Comparison of ENCODE assay signal across 8 cellular contexts in genomic region chr12:62250671-62251608, GRCh38. TPM values are rescaled to one million over a fixed set of nuclear protein-coding genes. Genes with fewer than 3 reads are reported as not detected.
DNase-seq lines count a peak whose midpoint lies in the region; ATAC-seq and TF ChIP-seq lines count a peak whose summit lies in the region.

No MANE protein-coding gene starts in this region.

- no peaks in the 10 kb centered on the region for H3K9me3 ChIP-seq in CD8-positive, alpha-beta memory T cell (ENCODE audit: low read length)
- no peaks in the 10 kb centered on the region for H3K9me3 ChIP-seq in esophagus squamous epithelium

- peaks cover 0 to 4% (median 0%) of the 10 kb centered on the region in 3 donors for H3K36me3 Mint-ChIP-seq in CD8-positive, alpha-beta memory T cell

- H3K36me3 ChIP-seq in CD8-positive, alpha-beta memory T cell (ENCODE audit: insufficient read depth, low read length): no peaks in the 10 kb centered on the region
- no peaks in the 10 kb centered on the region for H3K36me3 ChIP-seq in brain microvascular endothelial cell (replicated peaks)
- H3K36me3 ChIP-seq in esophagus squamous epithelium: no peaks in the 10 kb centered on the region

- peaks cover 13 to 17% (median 15%) of the 10 kb centered on the region in 3 donors for H3K4me1 Mint-ChIP-seq in CD8-positive, alpha-beta memory T cell

- ATAC-seq in GM19452 (IDR thresholded peaks at IDR 0.05; ENCODE audit: unreplicated experiment): peak; percentile 91
- peak; percentile 86 for ATAC-seq in HG03439 (IDR thresholded peaks at IDR 0.05; ENCODE audit: unreplicated experiment)
- ATAC-seq in left colon: no peak

- CTCF ChIA-PET in CD8-positive, alpha-beta memory T cell (lab: Charles Lee): interaction anchor here (1.7 kb wide), 1 partner anchor 9 kb away, joined by 5 read pairs; the partner anchor contains the start of gene USP15

- intact Hi-C loops in esophagus squamous epithelium (cut with DNase I) (no loop called here), left colon (cut with DNase I, micrococcal nuclease) (no loop called here)

- POLR2A ChIA-PET in CD8-positive, alpha-beta memory T cell (lab: Charles Lee): interaction anchor here (0.9 kb wide), 1 partner anchor 9 kb away, joined by 4 read pairs; the partner anchor contains the start of gene USP15

- 35 to 48% methylated on average over 3 of the region's 3 CpGs for WGBS in esophagus squamous epithelium, 2 donors

- H3K27me3 Mint-ChIP-seq in CD8-positive, alpha-beta memory T cell: peaks cover 0 to 4% of the 10 kb centered on the region in 2 donors

- TF ChIP-seq CTCF in brain microvascular endothelial cell (IDR thresholded peaks at IDR 0.05; ENCODE audit: low read depth, low read length, missing control alignments) (no peak), esophagus squamous epithelium (IDR thresholded peaks at IDR 0.05) (no peak)

- TF ChIP-seq POLR2A in esophagus squamous epithelium (IDR thresholded peaks at IDR 0.05): no peak

- no peaks in the 10 kb centered on the region for H3K9me3 Mint-ChIP-seq in CD8-positive, alpha-beta memory T cell

- no peak overlapping the region for H3K4me3 ChIP-seq in CD8-positive, alpha-beta memory T cell (ENCODE audit: low read length)
- H3K4me3 ChIP-seq in brain microvascular endothelial cell (ENCODE audit: low read depth, low read length) (no peak overlapping the region), esophagus squamous epithelium (no peak overlapping the region)

- H3K27ac Mint-ChIP-seq in CD8-positive, alpha-beta memory T cell: peak overlapping the region in 6 of 8 donors; percentile 55 to 83 (median 76)

- in situ Hi-C loops in brain microvascular endothelial cell (cut with HindIII; ENCODE audit: low pct_ligation_motif_present, low sequenced_read_pairs): no loop called here

- DNase-seq in CD8-positive, alpha-beta memory T cell: no peak
- peak; percentile 34 for DNase-seq in brain microvascular endothelial cell
- no peak for DNase-seq in activated gamma-delta T cell (lab: John Stamatoyannopoulos, UW)
- DNase-seq in epidermal melanocyte (ENCODE audit: insufficient read length, low spot score): no peak
- DNase-seq in esophagus squamous epithelium (lab: John Stamatoyannopoulos, UW): no peak
- no peak for DNase-seq in left colon

- H3K27me3 ChIP-seq in CD8-positive, alpha-beta memory T cell (ENCODE audit: insufficient read depth, low read length, poor library complexity, severe bottlenecking): no peaks in the 10 kb centered on the region
- H3K27me3 ChIP-seq in brain microvascular endothelial cell (replicated peaks) (no peaks in the 10 kb centered on the region), esophagus squamous epithelium (no peaks in the 10 kb centered on the region)

- H3K27ac ChIP-seq in CD8-positive, alpha-beta memory T cell (ENCODE audit: low read depth, low read length): no peak overlapping the region
- no peak overlapping the region for H3K27ac ChIP-seq in brain microvascular endothelial cell
- H3K27ac ChIP-seq in esophagus squamous epithelium: peak overlapping the region in 2 of 4 donors; percentile 29 to 59

- H3K4me1 ChIP-seq in CD8-positive, alpha-beta memory T cell (ENCODE audit: insufficient read depth, low read length): peaks cover 21% of the 10 kb centered on the region
- H3K4me1 ChIP-seq in esophagus squamous epithelium: peaks cover 0 to 11% (median 10%) of the 10 kb centered on the region in 3 donors

- peak overlapping the region in 4 of 7 donors; percentile 4 to 58 (median 31) for H3K4me3 Mint-ChIP-seq in CD8-positive, alpha-beta memory T cell

RNA-seq across cellular contexts. Expression of gene USP15, which starts 9.3 kb away (rescaled TPM):
- total RNA-seq in CD8-positive, alpha-beta memory T cell: 10 to 100 TPM; 90.9 to 99.0 TPM
- polyA plus RNA-seq in CD8-positive, alpha-beta memory T cell: 59.5 TPM
- total RNA-seq in esophagus squamous epithelium (10 to 100 TPM; 26.4 to 72.0 (median 63.8) TPM), left colon (10 to 100 TPM; 55.3 to 61.2 TPM)
